21 cellular contexts compared by ENCODE assay signal in genomic region chr5:1540831-1541661, GRCh38. TPM values are rescaled to one million over a fixed set of nuclear protein-coding genes. Genes with fewer than 3 reads are reported as not detected.
DNase-seq lines count a peak whose midpoint lies in the region; ATAC-seq and TF ChIP-seq lines count a peak whose summit lies in the region.
"Had no signal": no experiment of that assay in that cellular context is flagged by ENCODE, and none has a peak within 500 bp of the region (broad histone marks: within the 10 kb centered on the region; RNA-seq: fewer than 3 reads in every experiment).

No MANE protein-coding gene starts in this region.

- no peaks in the 10 kb centered on the region for H3K27me3 Mint-ChIP-seq in natural killer cell (ENCODE audit: low read depth in 2 of 2)
- H3K27me3 Mint-ChIP-seq in natural killer cell treated with Interleukin-12 subunit alpha and Interleukin-12 subunit beta and Interleukin-15 and Interleukin-18, amount 100 ng/mL, for 72 hours: no peaks in the 10 kb centered on the region
- H3K27me3 Mint-ChIP-seq in endodermal cell (ENCODE audit: insufficient read depth): peaks cover 3% of the 10 kb centered on the region
- H3K27me3 Mint-ChIP-seq: naive B cell had no signal

- ATAC-seq in natural killer cell: no peak
- ATAC-seq in natural killer cell treated with Interleukin-12 subunit alpha and Interleukin-12 subunit beta and Interleukin-15 and Interleukin-18, amount 100 ng/mL, for 72 hours: no peak
- no peak for ATAC-seq in GM19467 (IDR thresholded peaks at IDR 0.05; ENCODE audit: unreplicated experiment)
- no peak for ATAC-seq in HG03025 (IDR thresholded peaks at IDR 0.05; ENCODE audit: low FRiP score, unreplicated experiment)
- ATAC-seq: Panc1, psoas muscle had no signal

- no peak for TF ChIP-seq CTCF in natural killer cell (IDR thresholded peaks at IDR 0.05)
- TF ChIP-seq CTCF in endodermal cell (conservative IDR thresholded peaks at IDR 0.05): no peak

- H3K27me3 ChIP-seq in endodermal cell (ENCODE audit: control insufficient read depth, insufficient read depth, low read length, poor library complexity, severe bottlenecking) (no peaks in the 10 kb centered on the region), skeletal muscle tissue (ENCODE audit: control insufficient read depth in 3 of 3, insufficient read depth in 3 of 3, low read length in 3 of 3) (peaks cover 0 to 3% (median 0%) of the 10 kb centered on the region in 3 donors)
- H3K27me3 ChIP-seq: esophagus muscularis mucosa, left lung, transverse colon had no signal

- H3K4me1 Mint-ChIP-seq in natural killer cell: peaks cover 39 to 41% of the 10 kb centered on the region in 2 donors
- peaks cover 34% of the 10 kb centered on the region in 2 donors for H3K4me1 Mint-ChIP-seq in natural killer cell treated with Interleukin-12 subunit alpha and Interleukin-12 subunit beta and Interleukin-15 and Interleukin-18, amount 100 ng/mL, for 72 hours (ENCODE audit: low read depth in 2 of 2)
- H3K4me1 Mint-ChIP-seq in endodermal cell: no peaks in the 10 kb centered on the region

- peaks cover 6% of the 10 kb centered on the region for H3K9me3 ChIP-seq in endodermal cell (ENCODE audit: control insufficient read depth, low read length)
- H3K9me3 ChIP-seq in skeletal muscle tissue (ENCODE audit: control insufficient read depth in 3 of 3, low read length in 3 of 3): no peaks in the 10 kb centered on the region
- H3K9me3 ChIP-seq: esophagus muscularis mucosa, left lung, psoas muscle, transverse colon had no signal

- 90 to 95% methylated on average over 8 to 11 of the region's 11 CpGs for WGBS in endodermal cell (ENCODE audit: insufficient coverage in 1 of 2, insufficient read length in 1 of 2), 2 experiments

- H3K27ac Mint-ChIP-seq in natural killer cell (peak overlapping the region; percentile 21 to 31), endodermal cell (no peak overlapping the region)
- peak overlapping the region in 1 of 2 donors; percentile 56 for H3K27ac Mint-ChIP-seq in natural killer cell treated with Interleukin-12 subunit alpha and Interleukin-12 subunit beta and Interleukin-15 and Interleukin-18, amount 100 ng/mL, for 72 hours

- H3K9me3 Mint-ChIP-seq in natural killer cell: no peaks in the 10 kb centered on the region
- no peaks in the 10 kb centered on the region for H3K9me3 Mint-ChIP-seq in natural killer cell treated with Interleukin-12 subunit alpha and Interleukin-12 subunit beta and Interleukin-15 and Interleukin-18, amount 100 ng/mL, for 72 hours
- H3K9me3 Mint-ChIP-seq in endodermal cell: no peaks in the 10 kb centered on the region

- intact Hi-C loops in natural killer cell (cut with micrococcal nuclease): no loop called here

- no peak overlapping the region for H3K9ac ChIP-seq in endodermal cell (ENCODE audit: extremely low read depth, low read length, poor library complexity, severe bottlenecking)
- no peak overlapping the region for H3K9ac ChIP-seq in skeletal muscle tissue (ENCODE audit: low read depth in 1 of 3, low read length in 3 of 3)

- no peaks in the 10 kb centered on the region for H3K36me3 ChIP-seq in endodermal cell (ENCODE audit: control insufficient read depth, insufficient read depth, low read length)
- H3K36me3 ChIP-seq in skeletal muscle tissue (ENCODE audit: control insufficient read depth in 3 of 3, insufficient read depth in 3 of 3, low read length in 3 of 3): no peaks in the 10 kb centered on the region
- H3K36me3 ChIP-seq: esophagus muscularis mucosa, left lung, transverse colon had no signal

- H3K4me3 ChIP-seq in endodermal cell (ENCODE audit: low read length) (no peak overlapping the region), skeletal muscle tissue (ENCODE audit: low read length in 3 of 3) (no peak overlapping the region)
- H3K4me3 ChIP-seq: esophagus muscularis mucosa, left lung, psoas muscle, transverse colon had no signal

- DNase-seq in natural killer cell (no peak), endodermal cell (peak; percentile 34), DMS79 (lab: John Stamatoyannopoulos, UW) (no peak)
- no peak for DNase-seq in natural killer cell treated with Interleukin-12 subunit alpha and Interleukin-12 subunit beta and Interleukin-15 and Interleukin-18, amount 100 ng/mL, for 72 hours (ENCODE audit: low spot score)
- DNase-seq: activated CD4-positive, alpha-beta T cell treated with anti-CD3 and anti-CD28 coated beads for 4 hours; EL; HCEC 1CT; MM.1S; naive B cell; NCI-H1694 treated with DMSO at 0.1 percent for 48 hours; NCI-H226; stimulated activated CD4-positive, alpha-beta T cell treated with anti-CD3 and anti-CD28 coated beads, Interleukin-12 subunit alpha, Interleukin-12 subunit beta, amount 100 ng/mL, for 4 hours; T1000; transverse colon had no signal

- H3K4me3 Mint-ChIP-seq in natural killer cell: no peak overlapping the region
- H3K4me3 Mint-ChIP-seq in natural killer cell treated with Interleukin-12 subunit alpha and Interleukin-12 subunit beta and Interleukin-15 and Interleukin-18, amount 100 ng/mL, for 72 hours: no peak overlapping the region
- H3K4me3 Mint-ChIP-seq in endodermal cell: no peak overlapping the region
- H3K4me3 Mint-ChIP-seq: naive B cell had no signal

- H3K4me1 ChIP-seq in endodermal cell (ENCODE audit: control insufficient read depth, insufficient read depth, low read length) (no peaks in the 10 kb centered on the region), skeletal muscle tissue (ENCODE audit: control insufficient read depth in 3 of 3, insufficient read depth in 3 of 3, low read length in 3 of 3) (peaks cover 0 to 10% (median 9%) of the 10 kb centered on the region in 3 donors)
- H3K4me1 ChIP-seq: psoas muscle had no signal

- no peak overlapping the region for H3K27ac ChIP-seq in endodermal cell (ENCODE audit: low read depth, low read length)
- H3K27ac ChIP-seq in skeletal muscle tissue (ENCODE audit: low read depth, low read length): peak overlapping the region; percentile 60
- H3K27ac ChIP-seq: psoas muscle had no signal

- H3K36me3 Mint-ChIP-seq in natural killer cell (no peaks in the 10 kb centered on the region), endodermal cell (ENCODE audit: low read depth) (no peaks in the 10 kb centered on the region)
- H3K36me3 Mint-ChIP-seq in natural killer cell treated with Interleukin-12 subunit alpha and Interleukin-12 subunit beta and Interleukin-15 and Interleukin-18, amount 100 ng/mL, for 72 hours: no peaks in the 10 kb centered on the region
- H3K36me3 Mint-ChIP-seq: naive B cell had no signal

RNA-seq across cellular contexts. Expression of gene LPCAT1, which starts 17.3 kb away (rescaled TPM):
- 100 to 1,000 TPM; 196 to 302 (median 252) TPM for total RNA-seq in natural killer cell
- 100 to 1,000 TPM in 1 of 2 donors, 10 to 100 TPM in 1; 90.0 to 179 TPM for total RNA-seq in natural killer cell treated with Interleukin-12 subunit alpha and Interleukin-12 subunit beta and Interleukin-15 and Interleukin-18, amount 100 ng/mL, for 72 hours
- total RNA-seq in endodermal cell: 100 to 1,000 TPM in 1 of 2 donors, 10 to 100 TPM in 1; 78.5 to 124 TPM
- 72.3 TPM for polyA plus RNA-seq in endodermal cell (2013, experiment 1 of 2)
- polyA plus RNA-seq in endodermal cell (2013, experiment 2 of 2): 67.4 TPM
- total RNA-seq in skeletal muscle tissue: 35.5 TPM
